Comparison of ENCODE assay signal across 1 cellular context in the genomic region with DNA sequence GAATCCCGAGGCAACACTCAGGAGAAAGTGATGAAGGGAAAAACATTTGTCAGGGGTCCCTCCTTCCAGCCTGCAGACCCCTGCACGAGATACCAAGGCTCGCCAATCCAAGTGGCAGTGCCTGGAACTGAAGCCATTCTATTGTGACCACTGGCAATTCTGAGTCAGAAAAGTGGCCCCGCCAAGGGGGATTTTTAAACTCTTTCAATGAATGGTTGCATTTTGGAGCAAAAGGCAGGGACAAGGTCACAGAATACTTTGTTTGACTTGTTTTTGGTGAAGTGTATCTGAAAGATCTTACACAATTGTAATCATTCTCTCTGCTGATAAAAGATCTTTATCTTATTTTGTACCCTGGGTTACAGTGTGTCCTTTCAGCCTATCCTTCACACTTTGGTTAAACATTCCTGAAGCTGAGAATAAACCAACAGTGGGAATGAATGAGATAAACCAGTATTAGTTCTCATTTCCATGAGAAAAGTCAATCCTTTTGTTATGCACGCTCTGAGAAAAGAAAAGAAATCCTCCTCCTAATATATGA.
TF ChIP-seq lines count a peak whose summit lies in the region.

No MANE protein-coding gene starts in this region.

TF ChIP-seq in H1, 55 proteins besides CTCF, POLR2A, EP300 and RAD21 (continued from another document):
- peak; percentile 78; the same call in 1 of the 2 replicates for TF ChIP-seq POU5F1 (IDR thresholded peaks at IDR 0.05; ENCODE audit: low read depth, low read length)
- peak; percentile 26 for TF ChIP-seq ASH2L (IDR thresholded peaks at IDR 0.05; ENCODE audit: low read length)
